8 cellular contexts compared by ENCODE assay signal in the genomic region with DNA sequence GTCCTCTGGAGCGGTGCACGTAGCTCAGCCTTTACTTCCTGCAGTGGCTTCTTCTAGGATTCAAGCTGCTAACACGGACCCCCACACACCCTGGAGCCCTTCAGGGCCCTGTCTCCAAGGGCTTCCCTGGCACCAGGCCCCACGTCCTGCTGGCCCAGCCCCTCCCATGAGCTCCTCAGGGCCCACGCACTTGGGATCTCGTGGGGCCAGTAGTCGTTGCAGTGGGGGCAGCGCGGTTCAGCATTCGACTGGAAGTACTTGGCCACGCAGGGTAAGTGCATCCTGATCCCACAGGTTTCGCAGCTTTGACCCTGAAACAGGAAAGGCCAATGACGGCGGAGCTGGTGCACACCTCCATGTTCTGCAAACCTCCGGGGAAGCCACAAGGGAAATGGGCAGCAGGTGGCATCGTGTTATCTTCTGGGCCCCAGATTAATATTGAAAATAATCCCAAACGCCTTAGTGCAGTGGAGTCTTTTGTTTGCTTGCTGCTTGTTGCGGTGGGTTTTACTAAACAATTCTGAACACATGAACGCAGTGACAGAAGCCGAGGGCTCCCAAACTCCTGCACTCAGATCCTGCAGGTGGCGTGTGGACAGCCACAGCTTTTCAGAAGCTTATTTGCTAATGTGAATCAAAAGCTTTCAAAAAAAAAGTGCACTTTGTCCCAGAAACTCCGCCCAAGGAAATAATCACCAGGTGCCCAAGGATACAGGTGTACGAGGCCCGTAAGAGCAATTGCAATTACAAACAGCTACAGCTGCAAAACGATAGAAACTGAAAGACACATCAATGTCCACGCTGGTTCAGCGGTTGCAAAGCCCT. TPM values are rescaled to one million over a fixed set of nuclear protein-coding genes. Genes with fewer than 3 reads are reported as not detected.
DNase-seq lines count a peak whose midpoint lies in the region; ATAC-seq and TF ChIP-seq lines count a peak whose summit lies in the region.
"Had no signal": no experiment of that assay in that cellular context is flagged by ENCODE, and none has a peak within 500 bp of the region (broad histone marks: within the 10 kb centered on the region; RNA-seq: fewer than 3 reads in every experiment).

No MANE protein-coding gene starts in this region.

- no peak overlapping the region for H3K4me2 ChIP-seq in Loucy (ENCODE audit: low read depth, low read length, poor library complexity, severe bottlenecking)

- no peak overlapping the region for H3K27ac ChIP-seq in gastroesophageal sphincter

- no peak for TF ChIP-seq EP300 in gastroesophageal sphincter (IDR thresholded peaks at IDR 0.05)

- H3K27me3 Mint-ChIP-seq in activated CD4-positive, alpha-beta memory T cell treated with anti-CD3 and anti-CD28 coated beads for 36 hours: no peaks in the 10 kb centered on the region

- H3K4me1 ChIP-seq in Loucy (ENCODE audit: insufficient read depth, low read length, poor library complexity, severe bottlenecking) (peaks cover 8% of the 10 kb centered on the region), mucosa of stomach (ENCODE audit: control insufficient read depth, insufficient read depth, low read length) (peaks cover 48% of the 10 kb centered on the region), gastroesophageal sphincter (peaks cover 0 to 49% (median 0%) of the 10 kb centered on the region in 3 donors)

- no peaks in the 10 kb centered on the region; the same call in 1 of the 2 replicates for H3F3A ChIP-seq in Loucy (ENCODE audit: low read depth)

- H3K9ac ChIP-seq in Loucy (ENCODE audit: low read depth, low read length, poor library complexity, severe bottlenecking) (peak overlapping the region; percentile 17), mucosa of stomach (ENCODE audit: low read length) (peak overlapping the region; percentile 32)

- peaks cover 22% of the 10 kb centered on the region for H3K4me1 Mint-ChIP-seq in activated CD4-positive, alpha-beta memory T cell treated with anti-CD3 and anti-CD28 coated beads for 36 hours (ENCODE audit: low read depth)

- no peaks in the 10 kb centered on the region for H3K79me2 ChIP-seq in Loucy (ENCODE audit: insufficient read depth, low read length)

- intact Hi-C loops in activated CD4-positive, alpha-beta memory T cell treated with anti-CD3 and anti-CD28 coated beads for 36 hours (cut with micrococcal nuclease): no loop called here

- POLR2A ChIA-PET in activated CD4-positive, alpha-beta memory T cell treated with anti-CD3 and anti-CD28 coated beads for 36 hours (lab: Charles Lee): interaction anchor here (1.0 kb wide), 1 partner anchor 9 kb away, joined by 4 read pairs; no protein-coding TSS in a partner anchor

- CTCF ChIA-PET in activated CD4-positive, alpha-beta memory T cell treated with anti-CD3 and anti-CD28 coated beads for 36 hours (lab: Charles Lee): interaction anchor here (0.7 to 2.1 kb wide), 6 partner anchors 9 to 142 kb away, joined by 3 to 9 read pairs (median 4); no protein-coding TSS in a partner anchor

- no peak overlapping the region for H3K4me3 Mint-ChIP-seq in activated CD4-positive, alpha-beta memory T cell treated with anti-CD3 and anti-CD28 coated beads for 36 hours

- H3K4me3 ChIP-seq in Loucy (ENCODE audit: low read length, poor library complexity, severe bottlenecking): no peak overlapping the region
- H3K4me3 ChIP-seq in mucosa of stomach (ENCODE audit: low read length): peak overlapping the region; percentile 4
- no peak overlapping the region for H3K4me3 ChIP-seq in gastroesophageal sphincter

- no peaks in the 10 kb centered on the region for H3K9me3 ChIP-seq in Loucy (ENCODE audit: insufficient read depth, low read depth, low read length)
- H3K9me3 ChIP-seq in mucosa of stomach (ENCODE audit: control insufficient read depth, low read length): no peaks in the 10 kb centered on the region
- H3K9me3 ChIP-seq in gastroesophageal sphincter: no peaks in the 10 kb centered on the region

- H3K27me3 ChIP-seq in Loucy (ENCODE audit: insufficient read depth, low read length, poor library complexity, severe bottlenecking): no peaks in the 10 kb centered on the region
- no peaks in the 10 kb centered on the region for H3K27me3 ChIP-seq in mucosa of stomach (ENCODE audit: control insufficient read depth, insufficient read depth, low read length)
- H3K27me3 ChIP-seq in gastroesophageal sphincter: no peaks in the 10 kb centered on the region

- TF ChIP-seq CTCF in Loucy (conservative IDR thresholded peaks at IDR 0.05; ENCODE audit: low read length) (0 out of 2 replicates have a peak, but pooled peaks have one; percentile 9), gastroesophageal sphincter (IDR thresholded peaks at IDR 0.05) (no peak)

- 82 to 84% methylated on average over 12 to 15 of the region's 27 CpGs for WGBS in gastroesophageal sphincter (ENCODE audit: low coverage in 1 of 2), 2 donors

- H3K9me3 Mint-ChIP-seq in activated CD4-positive, alpha-beta memory T cell treated with anti-CD3 and anti-CD28 coated beads for 36 hours: no peaks in the 10 kb centered on the region

- no peaks in the 10 kb centered on the region for H4K20me1 ChIP-seq in Loucy (ENCODE audit: insufficient read depth, low read length, poor library complexity, severe bottlenecking)

- no peak overlapping the region for H2AFZ ChIP-seq in Loucy (ENCODE audit: low read length)

- TF ChIP-seq POLR2A in gastroesophageal sphincter (IDR thresholded peaks at IDR 0.05): no peak

- ATAC-seq in GM21529 (IDR thresholded peaks at IDR 0.05; ENCODE audit: unreplicated experiment) (no peak), gastroesophageal sphincter (no peak)

- DNase-seq in COR-L47 (lab: John Stamatoyannopoulos, UW): peak; percentile 17
- DNase-seq in activated CD4-positive, alpha-beta memory T cell treated with anti-CD3 and anti-CD28 coated beads for 36 hours: no peak
- no peak for DNase-seq in stimulated activated CD4-positive, alpha-beta T cell treated with anti-CD3 and anti-CD28 coated beads, Interleukin-15, amount 100 ng/mL, for 24 hours
- DNase-seq: SW 1271 had no signal

- H3K36me3 Mint-ChIP-seq in activated CD4-positive, alpha-beta memory T cell treated with anti-CD3 and anti-CD28 coated beads for 36 hours: peaks cover 18% of the 10 kb centered on the region

- no peaks in the 10 kb centered on the region for H3K9me2 ChIP-seq in Loucy (replicated peaks; ENCODE audit: low read depth, low read length)

- H3K27ac Mint-ChIP-seq in activated CD4-positive, alpha-beta memory T cell treated with anti-CD3 and anti-CD28 coated beads for 36 hours: peak overlapping the region; percentile 19

- H3K36me3 ChIP-seq in Loucy (ENCODE audit: insufficient read depth, low read length) (no peaks in the 10 kb centered on the region; the same call in 1 of the 2 replicates), mucosa of stomach (ENCODE audit: control insufficient read depth, insufficient read depth, low read length) (no peaks in the 10 kb centered on the region), gastroesophageal sphincter (peaks cover 0 to 57% of the 10 kb centered on the region in 2 donors)

RNA-seq across cellular contexts. Expression of a gene that starts 22.4 kb away (rescaled TPM):
- total RNA-seq in activated CD4-positive, alpha-beta memory T cell treated with anti-CD3 and anti-CD28 coated beads for 36 hours: 1 to 10 TPM; 8.7 to 9.7 TPM
- 10 to 100 TPM in 1 of 4 donors, 1 to 10 TPM in 3; 1.9 to 12.0 (median 4.0) TPM for total RNA-seq in gastroesophageal sphincter

RNA-seq across cellular contexts. Expression of a gene that starts 42.8 kb away (rescaled TPM):
- total RNA-seq in activated CD4-positive, alpha-beta memory T cell treated with anti-CD3 and anti-CD28 coated beads for 36 hours: 100 to 1,000 TPM; 120 to 121 TPM
- 10 to 100 TPM; 48.4 to 66.0 (median 63.3) TPM for total RNA-seq in gastroesophageal sphincter
